ENCODE assay signal across 11 cellular contexts in the genomic region with DNA sequence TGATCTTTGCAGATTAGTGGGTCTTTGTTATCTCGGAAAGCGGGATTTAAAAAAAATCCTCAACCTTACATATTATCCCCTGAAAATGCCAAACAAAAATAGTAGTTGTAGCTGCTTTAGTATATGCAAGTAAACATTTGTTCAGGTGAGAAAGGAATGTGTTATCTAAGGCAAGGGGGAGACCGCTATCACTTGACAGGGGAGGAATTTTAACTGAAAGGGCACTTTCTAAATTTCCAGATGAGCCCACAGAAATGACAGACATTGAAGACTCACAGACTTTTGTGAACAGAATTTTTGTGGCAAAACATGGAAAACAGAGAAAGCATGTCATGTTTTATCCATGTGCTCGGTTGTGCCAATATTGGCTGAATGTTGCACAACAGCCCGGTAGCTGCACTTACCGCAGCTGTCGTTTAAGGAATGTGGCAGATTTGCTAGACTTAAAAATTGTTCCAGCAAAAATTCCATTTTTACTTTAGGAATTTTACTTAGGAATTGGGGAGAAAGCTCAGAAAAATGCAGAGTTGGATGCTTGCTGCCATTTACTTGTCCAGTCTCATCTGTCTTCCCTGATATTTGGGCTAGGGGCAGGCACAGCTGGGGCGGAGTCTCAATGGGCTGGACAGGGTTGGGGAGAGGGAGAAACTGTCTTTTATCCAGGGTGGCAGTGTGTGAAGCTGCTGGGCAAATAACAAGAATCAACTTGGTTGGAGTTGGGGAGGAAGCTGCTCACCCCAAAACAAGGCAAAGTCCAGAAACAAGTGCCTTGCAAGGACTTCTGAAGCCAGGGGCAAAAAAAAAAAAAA.
A peak's percentile ranks its signal among the peaks of the same experiment; 100 is the strongest.
DNase-seq lines count a peak whose midpoint lies in the region; ATAC-seq, FAIRE-seq and TF ChIP-seq lines count a peak whose summit lies in the region.
"Had no signal": no experiment of that assay in that cellular context is flagged by ENCODE, and none has a peak within 500 bp of the region (broad histone marks: within the 10 kb centered on the region; RNA-seq: fewer than 3 reads in every experiment).

No MANE protein-coding gene starts in this region.

- peak overlapping the region; percentile 49 for H3K18ac ChIP-seq in IMR-90 (ENCODE audit: low read depth, low read length)

- H3K4me3 ChIP-seq in IMR-90 (ENCODE audit: insufficient read depth, low read depth, low read length), result no peak overlapping the region
- no peak overlapping the region for H3K4me3 ChIP-seq in K562
- no peak overlapping the region for H3K4me3 ChIP-seq in small intestine (ENCODE audit: low read depth in 1 of 2, low read length in 2 of 2)
- H3K4me3 ChIP-seq in spleen, result no peak overlapping the region
- H3K4me3 ChIP-seq: suprapubic skin had no signal

- ATAC-seq in IMR-90 (ENCODE audit: low read depth) (peak; percentile 36), K562 (peak; percentile 34; the same call in 1 of the 3 replicates), left lobe of liver (peak; percentile 60)

- no peak overlapping the region for H2AK9ac ChIP-seq in IMR-90 (replicated peaks; ENCODE audit: low read depth, low read length, poor library complexity)

- 0 out of 2 replicates have a peak overlapping the region, but pooled peaks have one; percentile 20 for H3K14ac ChIP-seq in IMR-90 (replicated peaks; ENCODE audit: low read depth, low read length)

- TF ChIP-seq CTCF in IMR-90 (conservative IDR thresholded peaks at IDR 0.05; ENCODE audit: low read depth, low read length), result no peak
- no peak for TF ChIP-seq CTCF in K562 (IDR thresholded peaks at IDR 0.05 in 2 of 3, conservative IDR thresholded peaks at IDR 0.05 in 1 of 3; ENCODE audit: insufficient read depth in 2 of 3, low read depth in 1 of 3, low read length in 3 of 3)
- no peak for TF ChIP-seq CTCF in spleen (IDR thresholded peaks at IDR 0.05 in 8 of 11, conservative IDR thresholded peaks at IDR 0.05 in 3 of 11)

- H3K79me2 ChIP-seq in K562 (ENCODE audit: control insufficient read depth, insufficient read depth, low read length), result no peaks in the 10 kb centered on the region

- H3K79me1 ChIP-seq in IMR-90 (ENCODE audit: low read depth in 1 of 2, low read length in 2 of 2), result no peaks in the 10 kb centered on the region

- H2AFZ ChIP-seq in IMR-90 (replicated peaks; ENCODE audit: low read length, poor library complexity) (no peak overlapping the region), K562 (ENCODE audit: low read depth, low read length) (no peak overlapping the region)

- TF ChIP-seq POLR2A in IMR-90 (IDR thresholded peaks at IDR 0.05; ENCODE audit: low read depth, low read length) (no peak), K562 (conservative IDR thresholded peaks at IDR 0.05) (no peak), spleen (IDR thresholded peaks at IDR 0.05) (no peak)

- no peak for TF ChIP-seq EP300 in K562 (IDR thresholded peaks at IDR 0.05; ENCODE audit: low read length)

- no peak overlapping the region for H2BK15ac ChIP-seq in IMR-90 (ENCODE audit: low read depth, low read length)

- intact Hi-C loops in IMR-90 (cut with micrococcal nuclease), result loop anchor here (1.0 kb wide), 1 partner anchor 96 kb away; no protein-coding TSS in a partner anchor
- intact Hi-C loops in K562 (cut with micrococcal nuclease), result loop anchor here (10.0 kb wide), 1 partner anchor 96 kb away; the partner anchor contains the start of gene RPS6KA3
- intact Hi-C loops in spleen (cut with DNase I; ENCODE audit: low total_unique reads), result no loop called here

- no peak for TF ChIP-seq RAD21 in IMR-90 (IDR thresholded peaks at IDR 0.05; ENCODE audit: low read length)
- TF ChIP-seq RAD21 in K562 (CRISPR knock-in tag; conservative IDR thresholded peaks at IDR 0.05 in 1 of 2, IDR thresholded peaks at IDR 0.05 in 1 of 2), result no peak

- no peaks in the 10 kb centered on the region for H3K27me3 ChIP-seq in IMR-90 (ENCODE audit: control insufficient read depth, insufficient read depth, low read length)
- no peaks in the 10 kb centered on the region for H3K27me3 ChIP-seq in K562 (ENCODE audit: control insufficient read depth in 2 of 2, insufficient read depth in 2 of 2, low read length in 2 of 2)
- no peaks in the 10 kb centered on the region for H3K27me3 ChIP-seq in small intestine (ENCODE audit: control insufficient read depth in 2 of 2, insufficient read depth in 2 of 2, low read length in 2 of 2)
- H3K27me3 ChIP-seq in spleen (replicated peaks in 1 of 7), result peaks cover 0 to 7% (median 0%) of the 10 kb centered on the region in 7 donors
- H3K27me3 ChIP-seq: suprapubic skin had no signal

- 0 out of 2 replicates have a peak overlapping the region, but pooled peaks have one; percentile 19 for H3K9ac ChIP-seq in IMR-90 (ENCODE audit: low read depth, low read length)
- no peak overlapping the region for H3K9ac ChIP-seq in K562 (ENCODE audit: insufficient read depth in 1 of 2, low read depth in 2 of 2, low read length in 2 of 2)
- H3K9ac ChIP-seq: KMS-11 had no signal

- no peak overlapping the region for H2AK5ac ChIP-seq in IMR-90 (ENCODE audit: low read depth, low read length)

- H3K27ac ChIP-seq in IMR-90 (ENCODE audit: insufficient read depth, low read length), result peak overlapping the region; percentile 89; the same call in 1 of the 2 replicates
- no peak overlapping the region for H3K27ac ChIP-seq in K562 (ENCODE audit: extremely low read depth, low read depth, low read length)
- H3K27ac ChIP-seq in small intestine (ENCODE audit: low read depth in 1 of 2, low read length in 1 of 2), result no peak overlapping the region
- H3K27ac ChIP-seq in spleen, result no peak overlapping the region
- H3K27ac ChIP-seq: KMS-11 had no signal

- dilution Hi-C loops in IMR-90 (cut with HindIII; ENCODE audit: low sequenced_read_pairs, unreplicated experiment), result no loop called here

- H3K9me1 ChIP-seq in IMR-90 (ENCODE audit: insufficient read depth, low read length) (peaks cover 6% of the 10 kb centered on the region), K562 (ENCODE audit: control insufficient read depth, insufficient read depth, low read length) (no peaks in the 10 kb centered on the region)

- POLR2A ChIA-PET in IMR-90 (lab: Charles Lee; ENCODE audit: unreplicated experiment), result no interaction called here
- POLR2A ChIA-PET in K562 (lab: Yijun Ruan, JAX), result no interaction called here

- H3K4ac ChIP-seq in IMR-90 (ENCODE audit: low read depth, low read length), result peak overlapping the region; percentile 48; the same call in 1 of the 2 replicates

- H3K9me3 ChIP-seq in IMR-90 (ENCODE audit: control insufficient read depth, insufficient read depth, low read length) (no peaks in the 10 kb centered on the region), K562 (replicated peaks; ENCODE audit: control insufficient read depth, insufficient read depth, low read depth, low read length) (no peaks in the 10 kb centered on the region), small intestine (ENCODE audit: control insufficient read depth, low read depth) (no peaks in the 10 kb centered on the region), spleen (no peaks in the 10 kb centered on the region)
- H3K9me3 ChIP-seq: suprapubic skin had no signal

- H3K56ac ChIP-seq in IMR-90 (ENCODE audit: extremely low read depth, insufficient read depth, low read length), result no peak overlapping the region

- WGBS in IMR-90 (ENCODE audit: extremely low coverage in 2 of 2, insufficient read length in 1 of 2), 2 experiments, result 55% methylated on average over 2 of the region's 8 CpGs; no CpG with 5 or more reads in 1 of the 2 experiments
- WGBS in K562 (ENCODE audit: insufficient coverage, low coverage, missing lambda C conversion rate), result 8% methylated on average over 7 of the region's 8 CpGs
- WGBS in small intestine, 3 donors, result 24 to 55% (median 52%) methylated on average over 8 of the region's 8 CpGs
- 67 to 85% (median 75%) methylated on average over 8 of the region's 8 CpGs for WGBS in spleen, 5 donors

- DNase-seq in IMR-90, result peak; percentile 53
- no peak for DNase-seq in K562 (ENCODE audit: extremely low read depth in 1 of 4, low spot score in 3 of 4)
- DNase-seq in left lobe of liver (ENCODE audit: low spot score), result no peak
- DNase-seq in small intestine, result peak; percentile 17
- no peak for DNase-seq in Kasumi-1 (lab: John Stamatoyannopoulos, UW)
- DNase-seq in spleen, result no peak
- DNase-seq in NK-92 treated with Interleukin-12 subunit alpha and Interleukin-12 subunit beta, amount 100 ng/mL, for 24 hours (lab: John Stamatoyannopoulos, UW), result no peak
- DNase-seq: kidney had no signal

- H3K36me3 ChIP-seq in IMR-90 (ENCODE audit: control insufficient read depth, insufficient read depth, low read length) (no peaks in the 10 kb centered on the region), K562 (ENCODE audit: control insufficient read depth, insufficient read depth, low read length) (no peaks in the 10 kb centered on the region), small intestine (ENCODE audit: control insufficient read depth in 2 of 2, insufficient read depth in 2 of 2, low read length in 2 of 2) (no peaks in the 10 kb centered on the region), spleen (no peaks in the 10 kb centered on the region)
- H3K36me3 ChIP-seq: suprapubic skin had no signal

- in situ Hi-C loops in IMR-90 (cut with MboI; ENCODE audit: low sequenced_read_pairs) (no loop called here), K562 (cut with MboI) (no loop called here)

- FAIRE-seq in K562 (lab: Jason Lieb, UNC), result no peak
- FAIRE-seq in small intestine (lab: Jason Lieb, UNC), result no peak
- FAIRE-seq: TTC549 had no signal

- H3K4me2 ChIP-seq in IMR-90 (ENCODE audit: low read depth, low read length) (peak overlapping the region; percentile 64), K562 (ENCODE audit: insufficient read depth, low read length) (no peak overlapping the region)
- H3K4me2 ChIP-seq: KMS-11 had no signal

- CTCF ChIA-PET in IMR-90 (lab: Yijun Ruan, JAX) (no interaction called here), K562 (lab: Yijun Ruan, JAX; ENCODE audit: low intra/inter-chr PET ratio) (no interaction called here)

- H4K8ac ChIP-seq in IMR-90 (ENCODE audit: low read depth in 2 of 2, low read length in 2 of 2), result no peak overlapping the region; a peak in 2 of 4 replicates

- H3K23ac ChIP-seq in IMR-90 (ENCODE audit: low read depth, low read length), result no peak overlapping the region

- H4K20me1 ChIP-seq in IMR-90 (ENCODE audit: insufficient read depth, low read length) (no peaks in the 10 kb centered on the region), K562 (replicated peaks; ENCODE audit: control insufficient read depth, insufficient read depth, low read length) (no peaks in the 10 kb centered on the region)

- no peak overlapping the region for H2BK120ac ChIP-seq in IMR-90 (ENCODE audit: low read depth, low read length)

- H4K5ac ChIP-seq in IMR-90 (ENCODE audit: low read depth, low read length), result peak overlapping the region; percentile 26; the same call in 1 of the 2 replicates

- peak overlapping the region; percentile 45; the same call in 1 of the 2 replicates for H4K91ac ChIP-seq in IMR-90 (ENCODE audit: insufficient read depth, low read depth, low read length)

- BruUV-seq in IMR-90 (replicated peaks; lab: Mats Ljungman, UMichigan) (no TSS peak), K562 (replicated peaks; lab: Mats Ljungman, UMichigan) (no TSS peak)

- peaks cover 6% of the 10 kb centered on the region for H3K4me1 ChIP-seq in IMR-90 (ENCODE audit: control insufficient read depth, insufficient read depth, low read length)
- peaks cover 0 to 8% of the 10 kb centered on the region in 2 experiments; a peak in 2 of 5 replicates for H3K4me1 ChIP-seq in K562 (replicated peaks in 1 of 2; ENCODE audit: control insufficient read depth in 2 of 2, insufficient read depth in 2 of 2, low read length in 2 of 2)
- peaks cover 0 to 9% of the 10 kb centered on the region in 2 donors for H3K4me1 ChIP-seq in small intestine (ENCODE audit: control insufficient read depth in 2 of 2, insufficient read depth in 1 of 2, low read depth in 1 of 2, low read length in 1 of 2)
- H3K4me1 ChIP-seq in spleen, result no peaks in the 10 kb centered on the region

- H2BK20ac ChIP-seq in IMR-90 (ENCODE audit: low read depth, low read length), result peak overlapping the region; percentile 47; the same call in 1 of the 2 replicates

- peak overlapping the region; percentile 77 for H2BK5ac ChIP-seq in IMR-90 (ENCODE audit: low read depth, low read length, poor library complexity, severe bottlenecking)

Comparison
In these comparisons a context has a peak if more than half of its experiments do, and no peak if none do; other contexts are left out.
1. DNase-seq: peak in IMR-90 (single experiment) and small intestine (single experiment); none in K562 (0 of 4), left lobe of liver (single experiment), Kasumi-1 (0 of 2), spleen (single experiment) and NK-92 treated with Interleukin-12 subunit alpha and Interleukin-12 subunit beta, amount 100 ng/mL, for 24 hours (single experiment).
2. Peak in every context shown above with its lines, with median percentiles within 50 percentile points of each other: ATAC-seq.